Comparison of ENCODE assay signal across 24 cellular contexts in genomic region chr3:194466761-194467356, GRCh38.
"Had no signal": no experiment of that assay in that cellular context is flagged by ENCODE, and none has a peak within 500 bp of the region (broad histone marks: within the 10 kb centered on the region; RNA-seq: fewer than 3 reads in every experiment).

No MANE protein-coding gene starts in this region.

- H3K36me3 ChIP-seq: lower lobe of right lung, prostate gland, transverse colon had no signal

- H3K9me3 ChIP-seq: lower lobe of right lung, prostate gland, transverse colon had no signal

- H3K27me3 ChIP-seq: transverse colon had no signal

- H3K4me3 ChIP-seq: lower lobe of right lung, prostate gland, skin epidermis, transverse colon had no signal

- ATAC-seq: lower lobe of right lung, right cardiac atrium, T-helper 17 cell, WTC11 had no signal

- H3K27me3 Mint-ChIP-seq: activated naive CD8-positive, alpha-beta T cell treated with anti-CD3 and anti-CD28 coated beads, Interleukin-2, amount 50 U/mL, for 24 hours; T-helper 17 cell had no signal

- H3K27ac Mint-ChIP-seq: T-helper 17 cell, WTC11 had no signal

- H3K9me3 Mint-ChIP-seq: activated naive CD4-positive, alpha-beta T cell treated with anti-CD3 and anti-CD28 coated beads for 36 hours; activated naive CD8-positive, alpha-beta T cell treated with anti-CD3 and anti-CD28 coated beads, Interleukin-2, amount 50 U/mL, for 24 hours; activated T-helper 2 cell treated with anti-CD3 and anti-CD28 coated beads, Interferon-gamma antibody, Interleukin-2, Interleukin-4, amounts not matched to agents 10 μg/mL and 5 μg/mL and 100 μg/mL, durations not matched to agents 14 hours and 24 hours and 36 hours; mesothelial cell of epicardium had no signal

- H3K27ac ChIP-seq: lower lobe of right lung, prostate gland, skin epidermis, transverse colon had no signal

- DNase-seq: activated CD4-positive, alpha-beta T cell treated with anti-CD3 and anti-CD28 coated beads for 4 hours; activated CD8-positive, alpha-beta memory T cell treated with anti-CD3 and anti-CD28 coated beads for 24 hours; activated naive CD4-positive, alpha-beta T cell treated with anti-CD3 and anti-CD28 coated beads for 36 hours; activated naive CD8-positive, alpha-beta T cell treated with anti-CD3 and anti-CD28 coated beads, Interleukin-2, amount 50 U/mL, for 24 hours; aorta; cerebellar nuclear complex; effector CD8-positive, alpha-beta T cell; foreskin fibroblast; glutamatergic neuron; hypothalamus; kidney glomerular epithelial cell; lower lobe of right lung; right cardiac atrium; stimulated activated CD4-positive, alpha-beta T cell treated with anti-CD3 and anti-CD28 coated beads, Interleukin-15, amount 100 ng/mL, for 24 hours; stimulated activated CD4-positive, alpha-beta T cell treated with anti-CD3 and anti-CD28 coated beads, Interleukin-4, amount 100 ng/mL, for 24 hours; stimulated activated naive CD4-positive, alpha-beta T cell treated with Interleukin-2 at 50 U/mL for 16 hours; substantia nigra; T-helper 17 cell; transverse colon had no signal

- H3K4me3 Mint-ChIP-seq: activated naive CD4-positive, alpha-beta T cell treated with anti-CD3 and anti-CD28 coated beads for 36 hours; activated naive CD8-positive, alpha-beta T cell treated with anti-CD3 and anti-CD28 coated beads, Interleukin-2, amount 50 U/mL, for 24 hours; mesothelial cell of epicardium; WTC11 had no signal
